Comparison of ENCODE assay signal across 17 cellular contexts in the genomic region with DNA sequence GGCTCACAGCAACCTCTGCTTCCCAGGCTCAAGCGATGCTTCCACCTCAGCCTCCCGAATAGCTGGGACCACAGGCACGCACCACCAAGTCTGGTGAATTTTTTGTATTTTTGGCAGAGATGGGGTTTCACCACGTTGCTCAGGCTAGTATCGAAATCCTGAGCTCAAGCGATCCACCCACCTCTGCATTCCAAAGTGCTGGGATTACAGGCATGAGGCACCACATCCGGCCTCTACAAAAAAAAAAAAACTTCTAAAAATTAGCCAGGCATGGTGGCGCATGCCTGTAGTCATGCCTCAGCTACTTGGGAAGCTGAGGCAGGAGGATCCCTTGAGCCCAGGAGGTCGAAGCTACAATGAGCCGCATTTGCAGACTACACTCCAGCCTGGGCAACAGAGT.
DNase-seq lines count a peak whose midpoint lies in the region; ATAC-seq, FAIRE-seq and TF ChIP-seq lines count a peak whose summit lies in the region.
"Had no signal": no experiment of that assay in that cellular context is flagged by ENCODE, and none has a peak within 500 bp of the region (broad histone marks: within the 10 kb centered on the region; RNA-seq: fewer than 3 reads in every experiment).

No MANE protein-coding gene starts in this region.

- H3K9ac ChIP-seq in Karpas-422 (ENCODE audit: low read length): no peak overlapping the region

- H2AFZ ChIP-seq in Karpas-422 (ENCODE audit: low read length): no peak overlapping the region

- no peak for TF ChIP-seq POLR2A in breast epithelium (IDR thresholded peaks at IDR 0.05)

- H3K36me3 Mint-ChIP-seq in MCF 10A (ENCODE audit: insufficient read depth, unreplicated experiment) (no peaks in the 10 kb centered on the region), WTC11 (no peaks in the 10 kb centered on the region)
- H3K36me3 Mint-ChIP-seq: activated naive CD4-positive, alpha-beta T cell treated with anti-CD3 and anti-CD28 coated beads, Interleukin-2, amount 50 U/mL, for 24 hours had no signal

- no peak for TF ChIP-seq CTCF in MCF 10A (IDR thresholded peaks at IDR 0.05; ENCODE audit: unreplicated experiment)
- no peak for TF ChIP-seq CTCF in breast epithelium (IDR thresholded peaks at IDR 0.05)
- no peak for TF ChIP-seq CTCF in WTC11 (IDR thresholded peaks at IDR 0.05)
- TF ChIP-seq CTCF in fibroblast of the aortic adventitia (IDR thresholded peaks at IDR 0.05; ENCODE audit: insufficient read depth, low read length): no peak

- H3K27ac Mint-ChIP-seq in MCF 10A (ENCODE audit: low read depth, unreplicated experiment) (no peak overlapping the region), WTC11 (no peak overlapping the region)
- H3K27ac Mint-ChIP-seq: activated naive CD4-positive, alpha-beta T cell treated with anti-CD3 and anti-CD28 coated beads, Interleukin-2, amount 50 U/mL, for 24 hours; T-helper 17 cell had no signal

- H3K79me2 ChIP-seq in Karpas-422 (ENCODE audit: low read length): no peaks in the 10 kb centered on the region

- POLR2A ChIA-PET in MCF 10A (lab: Yijun Ruan, JAX) (no interaction called here), WTC11 (lab: Charles Lee) (no interaction called here)

- no peaks in the 10 kb centered on the region for H3K9me3 Mint-ChIP-seq in MCF 10A (ENCODE audit: unreplicated experiment)
- H3K9me3 Mint-ChIP-seq in WTC11: 0 out of 2 replicates have a peak, but pooled peaks cover 4% of the 10 kb centered on the region
- H3K9me3 Mint-ChIP-seq: activated naive CD4-positive, alpha-beta T cell treated with anti-CD3 and anti-CD28 coated beads, Interleukin-2, amount 50 U/mL, for 24 hours had no signal

- H3K4me3 ChIP-seq in breast epithelium: no peak overlapping the region
- H3K4me3 ChIP-seq in fibroblast of the aortic adventitia (ENCODE audit: low read depth, low read length): no peak overlapping the region
- no peak overlapping the region for H3K4me3 ChIP-seq in Karpas-422 (ENCODE audit: low read length)

- intact Hi-C loops in MCF 10A (cut with micrococcal nuclease): no loop called here
- intact Hi-C loops in breast epithelium (cut with DNase I; ENCODE audit: low total_unique reads): no loop called here
- intact Hi-C loops in posterior vena cava (cut with DNase I): loop anchor here in 1 of 2 donors (5.0 kb wide), 1 partner anchor 1032 kb away; no protein-coding TSS in a partner anchor

- no peaks in the 10 kb centered on the region for H3K27me3 ChIP-seq in breast epithelium
- H3K27me3 ChIP-seq in Karpas-422 (ENCODE audit: low read length): no peaks in the 10 kb centered on the region

- DNase-seq in MCF 10A (ENCODE audit: unreplicated experiment): peak; percentile 78
- no peak for DNase-seq in breast epithelium (ENCODE audit: low spot score in 2 of 2)
- no peak for DNase-seq in WTC11 (ENCODE audit: low spot score)
- peak; percentile 67 for DNase-seq in fibroblast of the aortic adventitia (ENCODE audit: low read depth)
- no peak for DNase-seq in urothelium cell line (ENCODE audit: low spot score)
- DNase-seq in Karpas-422: no peak
- no peak for DNase-seq in HuH-7 (ENCODE audit: low spot score)
- DNase-seq in posterior vena cava (ENCODE audit: low spot score): no peak
- DNase-seq: cerebellar nuclear complex; MM.1S; naive thymus-derived CD8-positive, alpha-beta T cell; NCI-H2029 treated with DMSO at 0.1 percent for 48 hours; NCI-H526 treated with DMSO at 0.1 percent for 48 hours; RPMI8226; T-helper 17 cell had no signal

- H3K27me3 Mint-ChIP-seq in MCF 10A (ENCODE audit: insufficient read depth, unreplicated experiment) (no peaks in the 10 kb centered on the region), WTC11 (ENCODE audit: low read depth) (no peaks in the 10 kb centered on the region; the same call in 1 of the 2 replicates)

- ATAC-seq in WTC11: no peak
- ATAC-seq: naive thymus-derived CD8-positive, alpha-beta T cell; T-helper 17 cell had no signal

- no peaks in the 10 kb centered on the region for H3K36me3 ChIP-seq in breast epithelium
- H3K36me3 ChIP-seq in Karpas-422 (ENCODE audit: insufficient read depth, low read length): no peaks in the 10 kb centered on the region

- no TSS peak for BruUV-seq in MCF 10A (replicated peaks; lab: Mats Ljungman, UMichigan)

- H3K4me3 Mint-ChIP-seq in MCF 10A (ENCODE audit: unreplicated experiment) (no peak overlapping the region), WTC11 (no peak overlapping the region)
- H3K4me3 Mint-ChIP-seq: activated naive CD4-positive, alpha-beta T cell treated with anti-CD3 and anti-CD28 coated beads, Interleukin-2, amount 50 U/mL, for 24 hours; naive thymus-derived CD8-positive, alpha-beta T cell; T-helper 17 cell had no signal

- H3K4me2 ChIP-seq in Karpas-422 (ENCODE audit: low read depth, low read length, poor library complexity, severe bottlenecking): no peak overlapping the region

- peak; percentile 35 for FAIRE-seq in urothelium cell line (lab: Jason Lieb, UNC)

- H3K4me1 Mint-ChIP-seq in MCF 10A (ENCODE audit: insufficient read depth, unreplicated experiment): no peaks in the 10 kb centered on the region
- H3K4me1 Mint-ChIP-seq in WTC11: peaks cover 27% of the 10 kb centered on the region
- H3K4me1 Mint-ChIP-seq: activated naive CD4-positive, alpha-beta T cell treated with anti-CD3 and anti-CD28 coated beads, Interleukin-2, amount 50 U/mL, for 24 hours; naive thymus-derived CD8-positive, alpha-beta T cell; T-helper 17 cell had no signal

- H3K9me2 ChIP-seq in Karpas-422 (replicated peaks; ENCODE audit: insufficient read depth, low read length): no peaks in the 10 kb centered on the region

- CTCF ChIA-PET in MCF 10A (lab: Yijun Ruan, JAX): interaction anchor here (0.7 to 1.3 kb wide), 4 partner anchors 11 to 79 kb away, joined by 3 to 6 read pairs (median 4); no protein-coding TSS in a partner anchor
- CTCF ChIA-PET in WTC11 (lab: Charles Lee): interaction anchor here (1.2 to 1.6 kb wide), 2 partner anchors 118 to 419 kb away, joined by 3 to 6 read pairs; no protein-coding TSS in a partner anchor

- H3K4me1 ChIP-seq in breast epithelium (no peaks in the 10 kb centered on the region), Karpas-422 (ENCODE audit: low read length) (no peaks in the 10 kb centered on the region)

- H4K20me1 ChIP-seq in Karpas-422 (ENCODE audit: insufficient read depth, low read depth, low read length): no peaks in the 10 kb centered on the region

- H3K27ac ChIP-seq in breast epithelium (no peak overlapping the region), Karpas-422 (ENCODE audit: low read length) (no peak overlapping the region)
- H3K27ac ChIP-seq: 22Rv1 had no signal

- H3K9me3 ChIP-seq in breast epithelium: no peaks in the 10 kb centered on the region
- no peaks in the 10 kb centered on the region for H3K9me3 ChIP-seq in Karpas-422 (ENCODE audit: low read length)

TF ChIP-seq in WTC11, 78 proteins besides CTCF, POLR2A, EP300 and RAD21:
- TF ChIP-seq ZNF121 (CRISPR knock-in tag; IDR thresholded peaks at IDR 0.05): peak; percentile 38; the same call in 1 of the 2 replicates
- TF ChIP-seq MYBL2 (CRISPR knock-in tag; IDR thresholded peaks at IDR 0.05): no peak
- no peak for TF ChIP-seq E2F4 (CRISPR knock-in tag; IDR thresholded peaks at IDR 0.05; ENCODE audit: borderline replicate concordance, low read depth)

Comparison
In these comparisons a context has a peak if more than half of its experiments do, and no peak if none do; other contexts are left out.
1. DNase-seq: peak in MCF 10A (single experiment) and fibroblast of the aortic adventitia (single experiment); none in breast epithelium (0 of 2), WTC11 (single experiment), urothelium cell line (single experiment), Karpas-422 (single experiment), HuH-7 (single experiment) and posterior vena cava (single experiment).